In genomic region chr18:23194969-23195957, GRCh38 we compare ENCODE assay signal across 13 cellular contexts. TPM values are rescaled to one million over a fixed set of nuclear protein-coding genes. Genes with fewer than 3 reads are reported as not detected.
DNase-seq lines count a peak whose midpoint lies in the region; TF ChIP-seq lines count a peak whose summit lies in the region.
"Had no signal": no experiment of that assay in that cellular context is flagged by ENCODE, and none has a peak within 500 bp of the region (broad histone marks: within the 10 kb centered on the region; RNA-seq: fewer than 3 reads in every experiment).

No MANE protein-coding gene starts in this region.

- H4K8ac ChIP-seq in mesenchymal stem cell (ENCODE audit: low read length), result no peak overlapping the region

- H3K4me2 ChIP-seq in mesenchymal stem cell (ENCODE audit: low read length, poor library complexity, severe bottlenecking), result no peak overlapping the region

- no peak overlapping the region for H3K14ac ChIP-seq in mesenchymal stem cell (ENCODE audit: low read length in 2 of 2)

- no peak overlapping the region for H3K23ac ChIP-seq in mesenchymal stem cell (ENCODE audit: low read length in 2 of 2)

- H3K4me3 ChIP-seq in dorsolateral prefrontal cortex, result no peak overlapping the region
- peak overlapping the region in 1 of 2 experiments; percentile 54 for H3K4me3 ChIP-seq in mesenchymal stem cell (ENCODE audit: insufficient read depth in 1 of 2, low read depth in 1 of 2, low read length in 2 of 2)
- no peak overlapping the region for H3K4me3 ChIP-seq in uterus
- H3K4me3 ChIP-seq in thyroid gland (replicated peaks in 1 of 3), result no peak overlapping the region
- H3K4me3 ChIP-seq: adrenal gland had no signal

- H3K4ac ChIP-seq in mesenchymal stem cell (ENCODE audit: low read depth in 1 of 2, low read length in 2 of 2), result no peak overlapping the region

- intact Hi-C loops in dorsolateral prefrontal cortex (cut with DNase I) (loop anchor here in 1 of 2 donors (5.0 kb wide), 1 partner anchor 37 kb away; no protein-coding TSS in a partner anchor), uterus (cut with DNase I; ENCODE audit: low total_unique reads) (no loop called here), thyroid gland (cut with DNase I) (no loop called here)

- H3K27me3 ChIP-seq in dorsolateral prefrontal cortex (peaks cover 0 to 2% (median 0%) of the 10 kb centered on the region in 45 donors), mesenchymal stem cell (ENCODE audit: control insufficient read depth in 1 of 2, insufficient read depth in 1 of 2, low read length in 2 of 2) (no peaks in the 10 kb centered on the region), uterus (no peaks in the 10 kb centered on the region), thyroid gland (no peaks in the 10 kb centered on the region)
- H3K27me3 ChIP-seq: adrenal gland had no signal

- no peak overlapping the region for H2BK120ac ChIP-seq in mesenchymal stem cell (ENCODE audit: low read depth, low read length)

- H2BK15ac ChIP-seq in mesenchymal stem cell (ENCODE audit: low read depth, poor library complexity, severe bottlenecking), result no peak overlapping the region

- DNase-seq in NCI-H146 (lab: John Stamatoyannopoulos, UW), result peak; percentile 16
- DNase-seq in NCI-H146 treated with DMSO at 0.1 percent for 48 hours (lab: John Stamatoyannopoulos, UW; ENCODE audit: unreplicated experiment), result no peak
- DNase-seq in dorsolateral prefrontal cortex, result no peak
- no peak for DNase-seq in mesenchymal stem cell
- no peak for DNase-seq in uterus
- DNase-seq in NCI-H446 treated with DMSO at 0.1 percent for 48 hours (lab: John Stamatoyannopoulos, UW), result no peak
- DNase-seq in activated CD8-positive, alpha-beta memory T cell treated with anti-CD3 and anti-CD28 coated beads for 24 hours, result no peak
- no peak for DNase-seq in thyroid gland
- DNase-seq: activated CD8-positive, alpha-beta memory T cell treated with anti-CD3 and anti-CD28 coated beads, Interleukin-2, amount 50 U/mL, for 48 hours; adrenal gland; NCI-H2081 treated with DMSO at 0.1 percent for 48 hours; stimulated activated naive B cell treated with anti-CD40 and anti-IgM and Interleukin-4, amounts not matched to agents 10 μg/mL and 1 μg/mL and 100 μg/mL, for 72 hours had no signal

- H3K36me3 ChIP-seq in mesenchymal stem cell (ENCODE audit: control insufficient read depth in 1 of 2, insufficient read depth in 2 of 2, low read depth in 1 of 2, low read length in 2 of 2), result peaks cover 12 to 59% of the 10 kb centered on the region in 2 experiments
- H3K36me3 ChIP-seq in uterus, result no peaks in the 10 kb centered on the region
- H3K36me3 ChIP-seq in thyroid gland, result peaks cover 0 to 12% of the 10 kb centered on the region in 2 donors
- H3K36me3 ChIP-seq: adrenal gland had no signal

- H3K4me1 ChIP-seq in mesenchymal stem cell (ENCODE audit: control insufficient read depth, insufficient read depth, low read depth, low read length) (peaks cover 25% of the 10 kb centered on the region), uterus (peaks cover 12 to 13% of the 10 kb centered on the region in 2 donors), thyroid gland (peaks cover 11 to 26% of the 10 kb centered on the region in 2 donors)

- WGBS in mesenchymal stem cell, result 85% methylated on average over 3 of the region's 9 CpGs
- 90% methylated on average over 9 of the region's 9 CpGs for WGBS in thyroid gland, 2 donors

- H4K91ac ChIP-seq in mesenchymal stem cell (ENCODE audit: low read length), result no peak overlapping the region

- TF ChIP-seq POLR2A in uterus (IDR thresholded peaks at IDR 0.05), result no peak
- TF ChIP-seq POLR2A in thyroid gland (IDR thresholded peaks at IDR 0.05), result no peak

- H2AFZ ChIP-seq in mesenchymal stem cell (ENCODE audit: low read depth, low read length), result no peak overlapping the region

- no peak for TF ChIP-seq CTCF in dorsolateral prefrontal cortex (IDR thresholded peaks at IDR 0.05 in 54 of 56, conservative IDR thresholded peaks at IDR 0.05 in 2 of 56; ENCODE audit: low read depth in 1 of 56, partially characterized antibody in 56 of 56)
- TF ChIP-seq CTCF in uterus (IDR thresholded peaks at IDR 0.05), result no peak
- TF ChIP-seq CTCF in thyroid gland (IDR thresholded peaks at IDR 0.05), result no peak

- peak overlapping the region in 1 of 2 experiments; percentile 75 for H2BK12ac ChIP-seq in mesenchymal stem cell (ENCODE audit: low read length in 2 of 2)

- H3K9ac ChIP-seq in mesenchymal stem cell (ENCODE audit: low read length), result peak overlapping the region; percentile 74

- H3K27ac ChIP-seq in dorsolateral prefrontal cortex (peak overlapping the region in 32 of 59 donors; percentile 1 to 76 (median 43)), mesenchymal stem cell (ENCODE audit: low read length, poor library complexity, severe bottlenecking) (no peak overlapping the region), uterus (peak overlapping the region; percentile 53 to 67), thyroid gland (peak overlapping the region in 1 of 3 donors; percentile 23)
- H3K27ac ChIP-seq: 22Rv1 had no signal

- H2AK5ac ChIP-seq in mesenchymal stem cell (ENCODE audit: low read length, severe bottlenecking), result no peak overlapping the region

- no peaks in the 10 kb centered on the region for H3K9me3 ChIP-seq in mesenchymal stem cell (ENCODE audit: control insufficient read depth, low read length)
- no peaks in the 10 kb centered on the region for H3K9me3 ChIP-seq in uterus
- H3K9me3 ChIP-seq in thyroid gland, result no peaks in the 10 kb centered on the region
- H3K9me3 ChIP-seq: adrenal gland had no signal

- peaks cover 2% of the 10 kb centered on the region for H3K79me1 ChIP-seq in mesenchymal stem cell (replicated peaks; ENCODE audit: low read length, poor library complexity, severe bottlenecking)

- peak overlapping the region in 1 of 2 experiments; percentile 18 for H3K18ac ChIP-seq in mesenchymal stem cell (ENCODE audit: low read depth in 1 of 2, low read length in 2 of 2)

- no peak overlapping the region for H2BK5ac ChIP-seq in mesenchymal stem cell (ENCODE audit: low read depth, low read length, poor library complexity, severe bottlenecking)

RNA-seq across cellular contexts. Expression of gene CABLES1, which starts 60.0 kb away (rescaled TPM):
- total RNA-seq in dorsolateral prefrontal cortex (100 to 1,000 TPM in 9 of 120 experiments, 10 to 100 TPM in 111; 16.0 to 158 (median 62.6) TPM), uterus (10 to 100 TPM in 1 of 4 donors, 1 to 10 TPM in 3; 8.5 to 12.6 (median 9.2) TPM), thyroid gland (10 to 100 TPM; 28.1 to 43.8 (median 37.6) TPM)
- 8.1 TPM for polyA plus RNA-seq in mesenchymal stem cell (2013, experiment 1 of 2)
- polyA plus RNA-seq in mesenchymal stem cell (2013, experiment 2 of 2), result 8.9 TPM
